In the genomic region with DNA sequence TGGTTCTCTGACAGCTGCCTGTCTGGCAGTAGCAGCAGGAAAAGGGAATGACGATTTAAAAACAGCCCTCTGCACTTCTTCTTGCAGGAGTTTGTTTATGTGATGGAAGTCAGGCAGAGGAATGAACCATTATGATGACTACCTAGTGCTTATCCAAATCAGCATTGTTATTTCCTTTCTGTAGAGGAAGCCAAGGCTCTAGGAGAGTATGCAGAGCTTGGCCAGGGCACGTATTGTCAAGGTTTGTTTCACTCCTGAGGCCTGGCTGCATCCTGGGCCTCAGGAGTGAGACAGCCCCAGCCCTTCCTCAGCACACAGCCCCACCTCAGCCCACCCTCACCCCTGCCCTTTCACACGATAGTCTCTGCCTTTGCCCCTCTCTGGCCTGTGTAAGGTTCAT, we compare ENCODE assay signal across 15 cellular contexts.
A peak's percentile ranks its signal among the peaks of the same experiment; 100 is the strongest.
DNase-seq lines count a peak whose midpoint lies in the region; ATAC-seq and TF ChIP-seq lines count a peak whose summit lies in the region.
"Had no signal": no experiment of that assay in that cellular context is flagged by ENCODE, and none has a peak within 500 bp of the region (broad histone marks: within the 10 kb centered on the region; RNA-seq: fewer than 3 reads in every experiment).

No MANE protein-coding gene starts in this region.

- no peak overlapping the region for H3K4me3 Mint-ChIP-seq in immature natural killer cell
- H3K4me3 Mint-ChIP-seq: memory B cell had no signal

- H3K4me3 ChIP-seq in fibroblast of the aortic adventitia (ENCODE audit: low read depth, low read length) (no peak overlapping the region), rectal smooth muscle tissue (ENCODE audit: low read length) (no peak overlapping the region), coronary artery (no peak overlapping the region)
- H3K4me3 ChIP-seq: testis had no signal

- DNase-seq in Daoy (ENCODE audit: low read depth) = peak; percentile 10
- DNase-seq in NCI-H226 = peak; percentile 38
- DNase-seq in fibroblast of the aortic adventitia (ENCODE audit: low read depth) = peak; percentile 77
- no peak for DNase-seq in coronary artery (ENCODE audit: low spot score)
- DNase-seq in immature natural killer cell = no peak
- no peak for DNase-seq in NCI-H524 (lab: John Stamatoyannopoulos, UW)
- DNase-seq: activated CD4-positive, alpha-beta T cell treated with anti-CD3 and anti-CD28 coated beads, Interleukin-2, amount 50 U/mL, for 1 hour; C1 segment of cervical spinal cord; NCI-H187 treated with DMSO at 0.1 percent for 48 hours; SIG-M5; stimulated activated CD4-positive, alpha-beta T cell treated with anti-CD3 and anti-CD28 coated beads, Interleukin-12 subunit alpha, Interleukin-12 subunit beta, amount 100 ng/mL, for 4 hours; testis had no signal

- H3K4me1 Mint-ChIP-seq in immature natural killer cell = no peaks in the 10 kb centered on the region

- no peaks in the 10 kb centered on the region for H3K9me3 Mint-ChIP-seq in immature natural killer cell
- H3K9me3 Mint-ChIP-seq: memory B cell had no signal

- no peaks in the 10 kb centered on the region for H3K36me3 ChIP-seq in rectal smooth muscle tissue (ENCODE audit: control insufficient read depth, insufficient read depth, low read length)

- H3K27ac ChIP-seq in rectal smooth muscle tissue (ENCODE audit: low read depth, low read length) (peak overlapping the region; percentile 59), coronary artery (peak overlapping the region in 1 of 2 donors; percentile 39)
- H3K27ac ChIP-seq: testis had no signal

- H3K27me3 Mint-ChIP-seq in immature natural killer cell (ENCODE audit: low read depth in 3 of 3) = peaks cover 6 to 19% (median 6%) of the 10 kb centered on the region in 3 donors

- no peak overlapping the region for H3K9ac ChIP-seq in rectal smooth muscle tissue (ENCODE audit: low read length)

- H3K27ac Mint-ChIP-seq in immature natural killer cell = no peak overlapping the region
- H3K27ac Mint-ChIP-seq: memory B cell had no signal

- TF ChIP-seq CTCF in fibroblast of the aortic adventitia (IDR thresholded peaks at IDR 0.05; ENCODE audit: insufficient read depth, low read length) (no peak), coronary artery (IDR thresholded peaks at IDR 0.05) (no peak)

- no peaks in the 10 kb centered on the region for H3K27me3 ChIP-seq in rectal smooth muscle tissue (ENCODE audit: control insufficient read depth, insufficient read depth, low read length)
- H3K27me3 ChIP-seq: testis had no signal

- H3K36me3 Mint-ChIP-seq in immature natural killer cell = no peaks in the 10 kb centered on the region
- H3K36me3 Mint-ChIP-seq: memory B cell had no signal

- no peak for ATAC-seq in HG03565 (IDR thresholded peaks at IDR 0.05; ENCODE audit: unreplicated experiment)

- H3K4me1 ChIP-seq in rectal smooth muscle tissue (ENCODE audit: control insufficient read depth, insufficient read depth, low read length) = peaks cover 8% of the 10 kb centered on the region
- H3K4me1 ChIP-seq: testis had no signal

Comparison
In these comparisons a context has a peak if more than half of its experiments do, and no peak if none do; other contexts are left out.
1. DNase-seq: peak in Daoy (single experiment), NCI-H226 (single experiment) and fibroblast of the aortic adventitia (single experiment); none in coronary artery (single experiment), immature natural killer cell (0 of 3) and NCI-H524 (0 of 2).